Comparison of ENCODE assay signal across 9 cellular contexts in genomic region chr11:102115557-102115956, GRCh38. TPM values are rescaled to one million over a fixed set of nuclear protein-coding genes. Genes with fewer than 3 reads are reported as not detected.
DNase-seq lines count a peak whose midpoint lies in the region; ATAC-seq, FAIRE-seq and TF ChIP-seq lines count a peak whose summit lies in the region.
"Had no signal": no experiment of that assay in that cellular context is flagged by ENCODE, and none has a peak within 500 bp of the region (broad histone marks: within the 10 kb centered on the region; RNA-seq: fewer than 3 reads in every experiment).

No MANE protein-coding gene starts in this region.

- H3K9me3 ChIP-seq in astrocyte (ENCODE audit: insufficient read depth, low read depth, low read length) (no peaks in the 10 kb centered on the region), iPS-20b (ENCODE audit: insufficient read depth, low read depth, low read length) (no peaks in the 10 kb centered on the region)

- H3K4me3 ChIP-seq in GM23338 (peak overlapping the region; percentile 32), astrocyte (ENCODE audit: insufficient read depth, low read depth, low read length) (no peak overlapping the region), iPS-20b (ENCODE audit: low read length) (peak overlapping the region; percentile 45)

- peak; percentile 17 for ATAC-seq in GM23338
- no peak for ATAC-seq in stimulated activated effector memory CD8-positive, alpha-beta T cell treated with anti-CD3 and anti-CD28 coated beads, Interleukin-12 subunit alpha, Interleukin-12 subunit beta, amount 100 ng/mL, for 72 hours
- no peak for ATAC-seq in GM18907 (IDR thresholded peaks at IDR 0.05; ENCODE audit: unreplicated experiment)

- no peaks in the 10 kb centered on the region for H3F3A ChIP-seq in GM23338 (replicated peaks; ENCODE audit: low read depth)

- no peak for TF ChIP-seq CTCF in GM23338 (conservative IDR thresholded peaks at IDR 0.05; ENCODE audit: low read depth in 2 of 2)
- TF ChIP-seq CTCF in astrocyte (IDR thresholded peaks at IDR 0.05; ENCODE audit: insufficient read depth, low read depth, low read length) = no peak

- peaks cover 69% of the 10 kb centered on the region for H3K4me1 Mint-ChIP-seq in GM23338
- H3K4me1 Mint-ChIP-seq in astrocyte (ENCODE audit: low read depth, unreplicated experiment) = peaks cover 43% of the 10 kb centered on the region
- peaks cover 5% of the 10 kb centered on the region for H3K4me1 Mint-ChIP-seq in stimulated activated effector memory CD8-positive, alpha-beta T cell treated with anti-CD3 and anti-CD28 coated beads, Interleukin-12 subunit alpha, Interleukin-12 subunit beta, amount 100 ng/mL, for 72 hours
- H3K4me1 Mint-ChIP-seq in activated naive CD4-positive, alpha-beta T cell treated with anti-CD3 and anti-CD28 coated beads, Interleukin-2, amount 10 ng/mL, durations not matched to agents 7 days and 5 days = peaks cover 14% of the 10 kb centered on the region

- H3K9me3 Mint-ChIP-seq in GM23338 (no peaks in the 10 kb centered on the region), astrocyte (ENCODE audit: unreplicated experiment) (no peaks in the 10 kb centered on the region)
- no peaks in the 10 kb centered on the region for H3K9me3 Mint-ChIP-seq in stimulated activated effector memory CD8-positive, alpha-beta T cell treated with anti-CD3 and anti-CD28 coated beads, Interleukin-12 subunit alpha, Interleukin-12 subunit beta, amount 100 ng/mL, for 72 hours
- H3K9me3 Mint-ChIP-seq in activated naive CD4-positive, alpha-beta T cell treated with anti-CD3 and anti-CD28 coated beads, Interleukin-2, amount 10 ng/mL, durations not matched to agents 7 days and 5 days = no peaks in the 10 kb centered on the region

- FAIRE-seq in astrocyte (lab: Jason Lieb, UNC) = no peak

- H3K27me3 Mint-ChIP-seq in GM23338 (ENCODE audit: insufficient read depth, low read depth, poor library complexity) = peaks cover 3% of the 10 kb centered on the region
- H3K27me3 Mint-ChIP-seq in astrocyte (ENCODE audit: low read depth, unreplicated experiment) = no peaks in the 10 kb centered on the region
- H3K27me3 Mint-ChIP-seq in activated naive CD4-positive, alpha-beta T cell treated with anti-CD3 and anti-CD28 coated beads, Interleukin-2, amount 10 ng/mL, durations not matched to agents 7 days and 5 days = peaks cover 49% of the 10 kb centered on the region

- H3K36me3 ChIP-seq in GM23338 (ENCODE audit: insufficient read depth) (no peaks in the 10 kb centered on the region), astrocyte (ENCODE audit: insufficient read depth, low read length) (peaks cover 11% of the 10 kb centered on the region), iPS-20b (ENCODE audit: insufficient read depth, low read depth, low read length) (peaks cover 18% of the 10 kb centered on the region; the same call in 1 of the 2 replicates)

- H3K4me1 ChIP-seq in GM23338 (ENCODE audit: insufficient read depth) = peaks cover 76% of the 10 kb centered on the region
- peaks cover 59% of the 10 kb centered on the region for H3K4me1 ChIP-seq in astrocyte (ENCODE audit: insufficient read depth, low read length)
- H3K4me1 ChIP-seq in iPS-20b (ENCODE audit: insufficient read depth, low read length) = peaks cover 70% of the 10 kb centered on the region

- DNase-seq in GM23338 (ENCODE audit: low spot score) (peak; percentile 62), astrocyte (ENCODE audit: low read depth) (peak; percentile 77), renal cortical epithelial cell (ENCODE audit: low read depth) (peak; percentile 100), NCI-H1105 (lab: John Stamatoyannopoulos, UW) (no peak)
- no peak for DNase-seq in stimulated activated effector memory CD8-positive, alpha-beta T cell treated with anti-CD3 and anti-CD28 coated beads, Interleukin-12 subunit alpha, Interleukin-12 subunit beta, amount 100 ng/mL, for 72 hours (ENCODE audit: low spot score in 2 of 2)
- DNase-seq in activated naive CD4-positive, alpha-beta T cell treated with anti-CD3 and anti-CD28 coated beads, Interleukin-2, amount 10 ng/mL, durations not matched to agents 7 days and 5 days = no peak
- DNase-seq: SIG-M5 had no signal

- H3K9ac ChIP-seq in astrocyte (ENCODE audit: low read length) (peak overlapping the region; percentile 20), iPS-20b (ENCODE audit: low read depth, low read length) (no peak overlapping the region; the same call in 1 of the 2 replicates)

- H3K4me2 ChIP-seq in GM23338 (peak overlapping the region; percentile 62), astrocyte (ENCODE audit: low read length) (peak overlapping the region; percentile 70)

- CTCF ChIA-PET in activated naive CD4-positive, alpha-beta T cell treated with anti-CD3 and anti-CD28 coated beads, Interleukin-2, amount 10 ng/mL, durations not matched to agents 7 days and 5 days (lab: Charles Lee) = no interaction called here

- H3K9me2 ChIP-seq in GM23338 (ENCODE audit: insufficient read depth) = no peaks in the 10 kb centered on the region

- H3K27me3 ChIP-seq in GM23338 (ENCODE audit: insufficient read depth) (no peaks in the 10 kb centered on the region), astrocyte (ENCODE audit: insufficient read depth, low read length) (no peaks in the 10 kb centered on the region), iPS-20b (ENCODE audit: insufficient read depth, low read length) (no peaks in the 10 kb centered on the region; the same call in 1 of the 2 replicates)

- H2AFZ ChIP-seq in GM23338 = no peak overlapping the region
- H2AFZ ChIP-seq in astrocyte (ENCODE audit: low read depth, low read length) = no peak overlapping the region

- H3K79me2 ChIP-seq in GM23338 (replicated peaks; ENCODE audit: insufficient read depth) (peaks cover 84% of the 10 kb centered on the region), astrocyte (ENCODE audit: insufficient read depth, low read length) (peaks cover 98% of the 10 kb centered on the region)

- no peaks in the 10 kb centered on the region for H4K20me1 ChIP-seq in GM23338 (replicated peaks; ENCODE audit: insufficient read depth)
- H4K20me1 ChIP-seq in astrocyte (ENCODE audit: insufficient read depth, low read length) = peaks cover 29% of the 10 kb centered on the region

- peak overlapping the region; percentile 57 for H3K4me3 Mint-ChIP-seq in GM23338
- H3K4me3 Mint-ChIP-seq in astrocyte (ENCODE audit: unreplicated experiment) = peak overlapping the region; percentile 79
- no peak overlapping the region for H3K4me3 Mint-ChIP-seq in stimulated activated effector memory CD8-positive, alpha-beta T cell treated with anti-CD3 and anti-CD28 coated beads, Interleukin-12 subunit alpha, Interleukin-12 subunit beta, amount 100 ng/mL, for 72 hours
- H3K4me3 Mint-ChIP-seq in activated naive CD4-positive, alpha-beta T cell treated with anti-CD3 and anti-CD28 coated beads, Interleukin-2, amount 10 ng/mL, durations not matched to agents 7 days and 5 days = no peak overlapping the region

- peaks cover 13% of the 10 kb centered on the region; the same call in 2 of the 3 replicates for H3K36me3 Mint-ChIP-seq in GM23338 (ENCODE audit: low read depth)
- H3K36me3 Mint-ChIP-seq in astrocyte (ENCODE audit: low read depth, unreplicated experiment) = peaks cover 1% of the 10 kb centered on the region
- no peaks in the 10 kb centered on the region for H3K36me3 Mint-ChIP-seq in stimulated activated effector memory CD8-positive, alpha-beta T cell treated with anti-CD3 and anti-CD28 coated beads, Interleukin-12 subunit alpha, Interleukin-12 subunit beta, amount 100 ng/mL, for 72 hours
- peaks cover 3% of the 10 kb centered on the region for H3K36me3 Mint-ChIP-seq in activated naive CD4-positive, alpha-beta T cell treated with anti-CD3 and anti-CD28 coated beads, Interleukin-2, amount 10 ng/mL, durations not matched to agents 7 days and 5 days

- H3K27ac ChIP-seq in GM23338 (ENCODE audit: low read depth) = peak overlapping the region; percentile 64
- peak overlapping the region; percentile 18 for H3K27ac ChIP-seq in astrocyte (ENCODE audit: low read depth, low read length)
- no peak overlapping the region for H3K27ac ChIP-seq in iPS-20b (ENCODE audit: low read length)

- H3K27ac Mint-ChIP-seq in GM23338 (peak overlapping the region; percentile 68), astrocyte (ENCODE audit: unreplicated experiment) (peak overlapping the region; percentile 36)
- no peak overlapping the region for H3K27ac Mint-ChIP-seq in stimulated activated effector memory CD8-positive, alpha-beta T cell treated with anti-CD3 and anti-CD28 coated beads, Interleukin-12 subunit alpha, Interleukin-12 subunit beta, amount 100 ng/mL, for 72 hours
- H3K27ac Mint-ChIP-seq in activated naive CD4-positive, alpha-beta T cell treated with anti-CD3 and anti-CD28 coated beads, Interleukin-2, amount 10 ng/mL, durations not matched to agents 7 days and 5 days = no peak overlapping the region

RNA-seq across cellular contexts. Expression of gene YAP1, which starts 5.3 kb away (rescaled TPM):
- 132 and 155 TPM in 2 replicates for total RNA-seq in GM23338 (2014; rRNA removed; shearing (Covaris generic))
- 17.2 and 19.5 TPM in 2 replicates for polyA plus RNA-seq in GM23338 (2016; fragmentation: Nextera tagmentation; extraction: Ambion mirVana)
- total RNA-seq in astrocyte (122 and 129 TPM in 2 replicates), renal cortical epithelial cell (98.1 and 219 TPM in 2 replicates)

Comparison
In these comparisons a context has a peak if more than half of its experiments do, and no peak if none do; other contexts are left out.
1. DNase-seq: peak in GM23338 (single experiment), astrocyte (single experiment) and renal cortical epithelial cell (single experiment); none in stimulated activated effector memory CD8-positive, alpha-beta T cell treated with anti-CD3 and anti-CD28 coated beads, Interleukin-12 subunit alpha, Interleukin-12 subunit beta, amount 100 ng/mL, for 72 hours (0 of 2), activated naive CD4-positive, alpha-beta T cell treated with anti-CD3 and anti-CD28 coated beads, Interleukin-2, amount 10 ng/mL, durations not matched to agents 7 days and 5 days (single experiment) and NCI-H1105 (single experiment).
2. H3K27ac Mint-ChIP-seq: peak in GM23338 (single experiment) and astrocyte (single experiment); none in stimulated activated effector memory CD8-positive, alpha-beta T cell treated with anti-CD3 and anti-CD28 coated beads, Interleukin-12 subunit alpha, Interleukin-12 subunit beta, amount 100 ng/mL, for 72 hours (single experiment) and activated naive CD4-positive, alpha-beta T cell treated with anti-CD3 and anti-CD28 coated beads, Interleukin-2, amount 10 ng/mL, durations not matched to agents 7 days and 5 days (single experiment).
3. H3K4me3 Mint-ChIP-seq: peak in GM23338 (single experiment) and astrocyte (single experiment); none in stimulated activated effector memory CD8-positive, alpha-beta T cell treated with anti-CD3 and anti-CD28 coated beads, Interleukin-12 subunit alpha, Interleukin-12 subunit beta, amount 100 ng/mL, for 72 hours (single experiment) and activated naive CD4-positive, alpha-beta T cell treated with anti-CD3 and anti-CD28 coated beads, Interleukin-2, amount 10 ng/mL, durations not matched to agents 7 days and 5 days (single experiment).